In the genomic region with DNA sequence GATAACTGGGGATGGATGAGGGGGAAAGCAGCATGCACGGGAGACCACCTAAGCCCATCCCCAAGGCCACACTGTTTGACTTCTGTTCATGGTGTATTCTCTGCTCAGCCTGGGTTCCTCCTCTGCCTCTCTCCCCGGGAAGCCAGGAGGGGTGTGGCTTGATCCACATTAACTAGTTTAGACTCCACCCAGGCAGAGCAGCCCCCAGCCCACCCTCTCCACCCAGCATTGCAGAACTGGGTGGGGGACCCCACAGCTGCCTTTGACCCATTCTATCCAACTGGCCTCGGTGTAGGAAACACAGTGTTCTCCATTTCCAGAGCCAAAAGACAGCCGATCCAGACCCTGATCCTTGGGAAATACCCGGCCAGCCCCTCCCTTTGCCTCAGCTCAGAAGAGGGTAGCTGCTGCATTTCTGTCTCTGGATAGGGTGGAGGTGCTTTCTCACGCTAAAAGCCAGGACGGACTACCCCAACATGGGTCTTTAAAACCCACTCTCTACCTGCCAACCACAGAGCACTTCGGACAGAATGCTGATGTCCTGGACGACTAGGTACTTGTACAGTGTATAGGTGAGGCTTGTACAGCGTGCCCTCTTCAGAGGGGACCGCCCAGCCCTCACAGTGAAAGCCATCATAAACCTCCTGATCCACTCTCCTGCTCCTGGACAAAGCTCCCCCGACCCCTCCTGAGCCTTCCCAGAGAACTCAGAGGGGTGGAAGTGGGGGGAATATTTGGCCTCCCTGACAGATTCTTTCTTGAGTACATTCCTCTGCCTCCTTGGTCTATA, we compare ENCODE assay signal across 20 cellular contexts. TPM values are rescaled to one million over a fixed set of nuclear protein-coding genes. Genes with fewer than 3 reads are reported as not detected.
DNase-seq lines count a peak whose midpoint lies in the region; ATAC-seq and TF ChIP-seq lines count a peak whose summit lies in the region.
"Had no signal": no experiment of that assay in that cellular context is flagged by ENCODE, and none has a peak within 500 bp of the region (broad histone marks: within the 10 kb centered on the region; RNA-seq: fewer than 3 reads in every experiment).

No MANE protein-coding gene starts in this region.

- H3K27me3 ChIP-seq in aorta (ENCODE audit: control insufficient read depth in 1 of 2, insufficient read depth in 2 of 2, low read length in 1 of 2) (no peaks in the 10 kb centered on the region), foreskin keratinocyte (no peaks in the 10 kb centered on the region)
- H3K27me3 ChIP-seq: body of pancreas had no signal

- H3K27me3 Mint-ChIP-seq in activated naive CD4-positive, alpha-beta T cell treated with anti-CD3 and anti-CD28 coated beads for 36 hours (ENCODE audit: low read depth) = no peaks in the 10 kb centered on the region
- no peaks in the 10 kb centered on the region for H3K27me3 Mint-ChIP-seq in activated naive CD4-positive, alpha-beta T cell treated with anti-CD3 and anti-CD28 coated beads, Interleukin-2, amount 10 ng/mL, durations not matched to agents 7 days and 5 days
- H3K27me3 Mint-ChIP-seq in osteocyte (ENCODE audit: unreplicated experiment) = no peaks in the 10 kb centered on the region

- H3K4me1 ChIP-seq in aorta (ENCODE audit: control insufficient read depth in 1 of 2, insufficient read depth in 2 of 2, low read length in 2 of 2) = peaks cover 0 to 3% of the 10 kb centered on the region in 2 donors
- peaks cover 28% of the 10 kb centered on the region for H3K4me1 ChIP-seq in foreskin keratinocyte

- H3K9me3 ChIP-seq in aorta (ENCODE audit: control insufficient read depth, low read length) = no peaks in the 10 kb centered on the region
- H3K9me3 ChIP-seq: body of pancreas had no signal

- H3K36me3 Mint-ChIP-seq in activated naive CD4-positive, alpha-beta T cell treated with anti-CD3 and anti-CD28 coated beads for 36 hours (ENCODE audit: low read depth) = peaks cover 22% of the 10 kb centered on the region
- peaks cover 46% of the 10 kb centered on the region for H3K36me3 Mint-ChIP-seq in activated naive CD4-positive, alpha-beta T cell treated with anti-CD3 and anti-CD28 coated beads, Interleukin-2, amount 10 ng/mL, durations not matched to agents 7 days and 5 days
- peaks cover 31% of the 10 kb centered on the region for H3K36me3 Mint-ChIP-seq in osteocyte (ENCODE audit: unreplicated experiment)

- H3K9me3 Mint-ChIP-seq in activated naive CD4-positive, alpha-beta T cell treated with anti-CD3 and anti-CD28 coated beads for 36 hours = no peaks in the 10 kb centered on the region
- H3K9me3 Mint-ChIP-seq in activated naive CD4-positive, alpha-beta T cell treated with anti-CD3 and anti-CD28 coated beads, Interleukin-2, amount 10 ng/mL, durations not matched to agents 7 days and 5 days = no peaks in the 10 kb centered on the region
- no peaks in the 10 kb centered on the region for H3K9me3 Mint-ChIP-seq in osteocyte (ENCODE audit: unreplicated experiment)
- H3K9me3 Mint-ChIP-seq: activated T-cell treated with anti-CD3 and anti-CD28 coated beads, Interleukin-2, amount 50 U/mL, for 72 hours; T-helper 2 cell treated with Interferon-gamma antibody and Interleukin-4, amounts not matched to agents 5 μg/mL and 100 μg/mL, for 36 hours had no signal

- DNase-seq in activated naive CD4-positive, alpha-beta T cell treated with anti-CD3 and anti-CD28 coated beads for 36 hours = no peak
- no peak for DNase-seq in activated naive CD4-positive, alpha-beta T cell treated with anti-CD3 and anti-CD28 coated beads, Interleukin-2, amount 10 ng/mL, durations not matched to agents 7 days and 5 days
- DNase-seq in cardiac septum (ENCODE audit: low spot score) (peak; percentile 65), osteocyte (ENCODE audit: extremely low spot score, unreplicated experiment) (no peak), aorta (peak; percentile 61 to 77), foreskin keratinocyte (no peak)
- DNase-seq: activated CD4-positive, alpha-beta T cell treated with anti-CD3 and anti-CD28 coated beads, Interleukin-2, amount 50 U/mL, for 1 hour; activated T-cell treated with anti-CD3 and anti-CD28 coated beads, Interleukin-2, amount 50 U/mL, for 72 hours; GDM1; NCI-H1930; NCI-H69; RPMI8226; stimulated activated CD4-positive, alpha-beta T cell treated with anti-CD3 and anti-CD28 coated beads, Interleukin-2, amount 100 ng/mL, for 48 hours had no signal

- intact Hi-C loops in activated naive CD4-positive, alpha-beta T cell treated with anti-CD3 and anti-CD28 coated beads for 36 hours (cut with micrococcal nuclease) = loop anchor here (5.0 kb wide), 1 partner anchor 127 kb away; no protein-coding TSS in a partner anchor
- intact Hi-C loops in cardiac septum (cut with DNase I) = no loop called here
- intact Hi-C loops in aorta (cut with DNase I) = loop anchor here (5.0 to 10.0 kb wide), 3 partner anchors 32 to 225 kb away; a partner anchor contains a TSS

- H3K27ac Mint-ChIP-seq in activated naive CD4-positive, alpha-beta T cell treated with anti-CD3 and anti-CD28 coated beads for 36 hours = peak overlapping the region; percentile 30
- H3K27ac Mint-ChIP-seq in activated naive CD4-positive, alpha-beta T cell treated with anti-CD3 and anti-CD28 coated beads, Interleukin-2, amount 10 ng/mL, durations not matched to agents 7 days and 5 days = no peak overlapping the region
- peak overlapping the region; percentile 38 for H3K27ac Mint-ChIP-seq in osteocyte (ENCODE audit: unreplicated experiment)
- H3K27ac Mint-ChIP-seq: activated T-cell treated with anti-CD3 and anti-CD28 coated beads, Interleukin-2, amount 50 U/mL, for 72 hours; T-helper 2 cell treated with Interferon-gamma antibody and Interleukin-4, amounts not matched to agents 5 μg/mL and 100 μg/mL, for 36 hours had no signal

- TF ChIP-seq CTCF in osteocyte (IDR thresholded peaks at IDR 0.05) (no peak), foreskin keratinocyte (conservative IDR thresholded peaks at IDR 0.05) (no peak)

- ATAC-seq in aorta (ENCODE audit: low FRiP score) (no peak), GM19351 (IDR thresholded peaks at IDR 0.05; ENCODE audit: unreplicated experiment) (no peak), foreskin keratinocyte (no peak), HG03378 (IDR thresholded peaks at IDR 0.05; ENCODE audit: unreplicated experiment) (no peak)
- ATAC-seq: activated T-cell treated with anti-CD3 and anti-CD28 coated beads, Interleukin-2, amount 50 U/mL, for 72 hours; body of pancreas had no signal

- CTCF ChIA-PET in activated naive CD4-positive, alpha-beta T cell treated with anti-CD3 and anti-CD28 coated beads for 36 hours (lab: Charles Lee) = interaction anchor here (1.1 to 19.4 kb wide), 2 partner anchors 14 to 32 kb away, joined by 3 to 360 read pairs; a partner anchor contains a TSS
- CTCF ChIA-PET in activated naive CD4-positive, alpha-beta T cell treated with anti-CD3 and anti-CD28 coated beads, Interleukin-2, amount 10 ng/mL, durations not matched to agents 7 days and 5 days (lab: Charles Lee) = interaction anchor here (12.1 kb wide), 1 partner anchor 30 kb away, joined by 250 read pairs; a partner anchor contains a TSS

- H3K4me3 Mint-ChIP-seq in activated naive CD4-positive, alpha-beta T cell treated with anti-CD3 and anti-CD28 coated beads for 36 hours = no peak overlapping the region
- no peak overlapping the region for H3K4me3 Mint-ChIP-seq in activated naive CD4-positive, alpha-beta T cell treated with anti-CD3 and anti-CD28 coated beads, Interleukin-2, amount 10 ng/mL, durations not matched to agents 7 days and 5 days
- no peak overlapping the region for H3K4me3 Mint-ChIP-seq in osteocyte (ENCODE audit: unreplicated experiment)
- H3K4me3 Mint-ChIP-seq: activated T-cell treated with anti-CD3 and anti-CD28 coated beads, Interleukin-2, amount 50 U/mL, for 72 hours; T-helper 2 cell treated with Interferon-gamma antibody and Interleukin-4, amounts not matched to agents 5 μg/mL and 100 μg/mL, for 36 hours had no signal

- peak overlapping the region in 1 of 2 donors; percentile 7 for H3K27ac ChIP-seq in aorta (ENCODE audit: low read depth in 1 of 2, low read length in 2 of 2)
- no peak overlapping the region for H3K27ac ChIP-seq in foreskin keratinocyte
- H3K27ac ChIP-seq: GM23248 had no signal

- WGBS in aorta, 2 donors = 63 to 67% methylated on average over 12 of the region's 12 CpGs

- no peak overlapping the region for H3K4me3 ChIP-seq in aorta (ENCODE audit: low read length in 2 of 2)
- H3K4me3 ChIP-seq: body of pancreas, GM23248 had no signal

- no peaks in the 10 kb centered on the region for H3K36me3 ChIP-seq in aorta (ENCODE audit: control insufficient read depth in 1 of 2, insufficient read depth in 2 of 2, low read length in 1 of 2)

- H3K4me1 Mint-ChIP-seq in activated naive CD4-positive, alpha-beta T cell treated with anti-CD3 and anti-CD28 coated beads for 36 hours (ENCODE audit: low read depth) = peaks cover 17% of the 10 kb centered on the region
- H3K4me1 Mint-ChIP-seq in activated naive CD4-positive, alpha-beta T cell treated with anti-CD3 and anti-CD28 coated beads, Interleukin-2, amount 10 ng/mL, durations not matched to agents 7 days and 5 days = peaks cover 10% of the 10 kb centered on the region
- H3K4me1 Mint-ChIP-seq in osteocyte (ENCODE audit: unreplicated experiment) = peaks cover 77% of the 10 kb centered on the region

RNA-seq across cellular contexts. Expression of a gene that starts 9.4 kb away (rescaled TPM):
- 10 to 100 TPM; 20.1 to 20.2 TPM for total RNA-seq in activated naive CD4-positive, alpha-beta T cell treated with anti-CD3 and anti-CD28 coated beads for 36 hours
- total RNA-seq in cardiac septum (63.5 TPM), osteocyte (28.3 and 29.0 TPM in 2 replicates), aorta (100 to 1,000 TPM in 1 of 2 donors, 10 to 100 TPM in 1; 71.6 to 101 TPM), foreskin keratinocyte (27.2 and 36.2 TPM in 2 replicates)
- polyA plus RNA-seq in aorta (10 to 100 TPM; 53.8 to 60.9 TPM), foreskin keratinocyte (28.3 and 35.1 TPM in 2 replicates)

RNA-seq across cellular contexts. Expression of a gene that starts 20.0 kb away (rescaled TPM):
- under 1 TPM; 0.37 to 0.67 TPM for total RNA-seq in activated naive CD4-positive, alpha-beta T cell treated with anti-CD3 and anti-CD28 coated beads for 36 hours
- total RNA-seq in cardiac septum (99.3 TPM), osteocyte (107 and 116 TPM in 2 replicates), aorta (100 to 1,000 TPM; 198 to 275 TPM), foreskin keratinocyte (1.5 and 4.3 TPM in 2 replicates)
- polyA plus RNA-seq in aorta (100 to 1,000 TPM; 130 to 412 TPM), foreskin keratinocyte (1.2 and 3.4 TPM in 2 replicates)

RNA-seq across cellular contexts. Expression of a gene that starts 27.7 kb away (rescaled TPM):
- total RNA-seq in activated naive CD4-positive, alpha-beta T cell treated with anti-CD3 and anti-CD28 coated beads for 36 hours = 1 to 10 TPM; 3.7 to 6.4 TPM
- total RNA-seq in cardiac septum (42.3 TPM), osteocyte (18.8 and 22.3 TPM in 2 replicates), aorta (100 to 1,000 TPM; 820 to 979 TPM), foreskin keratinocyte (34.4 and 49.3 TPM in 2 replicates)
- polyA plus RNA-seq in aorta (100 to 1,000 TPM; 507 to 837 TPM), foreskin keratinocyte (46.4 and 62.5 TPM in 2 replicates)
- total RNA-seq: mononuclear cell had no signal

RNA-seq across cellular contexts. Expression of a gene that starts 33.5 kb away (rescaled TPM):
- under 1 TPM; 0.74 to 0.81 TPM for total RNA-seq in activated naive CD4-positive, alpha-beta T cell treated with anti-CD3 and anti-CD28 coated beads for 36 hours
- total RNA-seq in cardiac septum (not detected), osteocyte (not detected in 2 replicates), aorta (1 to 10 TPM in 1 of 2 donors, under 1 TPM in 1; 0.63 to 1.2 TPM), foreskin keratinocyte (not detected in 2 replicates)
- polyA plus RNA-seq in aorta (1 to 10 TPM; 1.5 to 3.4 TPM), foreskin keratinocyte (not detected in 2 replicates)
- total RNA-seq: body of pancreas, esophagus mucosa, GM23248 had no signal

Comparison
In these comparisons a context has a peak if more than half of its experiments do, and no peak if none do; other contexts are left out.
1. DNase-seq: peak in cardiac septum (single experiment) and aorta (2 of 2); none in activated naive CD4-positive, alpha-beta T cell treated with anti-CD3 and anti-CD28 coated beads for 36 hours (single experiment), activated naive CD4-positive, alpha-beta T cell treated with anti-CD3 and anti-CD28 coated beads, Interleukin-2, amount 10 ng/mL, durations not matched to agents 7 days and 5 days (single experiment), osteocyte (single experiment) and foreskin keratinocyte (0 of 2).
2. RNA of a gene that starts 20.0 kb away (total RNA-seq): 198 to 275 TPM in aorta, 107 to 116 TPM in osteocyte and 99.3 TPM in cardiac septum (single experiment); 1.5 to 4.3 TPM in foreskin keratinocyte and 0.37 to 0.67 TPM in activated naive CD4-positive, alpha-beta T cell treated with anti-CD3 and anti-CD28 coated beads for 36 hours; every median in the first group is over 10 times any median in the second.
3. RNA of a gene that starts 27.7 kb away (total RNA-seq): 820 to 979 TPM in aorta; 42.3 TPM in cardiac septum (single experiment), 34.4 to 49.3 TPM in foreskin keratinocyte, 18.8 to 22.3 TPM in osteocyte and 3.7 to 6.4 TPM in activated naive CD4-positive, alpha-beta T cell treated with anti-CD3 and anti-CD28 coated beads for 36 hours; every median in the first group is over 10 times any median in the second.